Comparison of ENCODE assay signal across 8 cellular contexts in genomic region chr6:98832282-98833100, GRCh38. TPM values are rescaled to one million over a fixed set of nuclear protein-coding genes. Genes with fewer than 3 reads are reported as not detected.
A peak's percentile ranks its signal among the peaks of the same experiment; 100 is the strongest.
DNase-seq lines count a peak whose midpoint lies in the region; ATAC-seq and TF ChIP-seq lines count a peak whose summit lies in the region.

No MANE protein-coding gene starts in this region.

- H3K27ac ChIP-seq in left lung, result no peak overlapping the region
- H3K27ac ChIP-seq in suprapubic skin, result no peak overlapping the region

- H3K27me3 ChIP-seq in MG63 (peaks cover 55% of the 10 kb centered on the region), left lung (peaks cover 91 to 100% of the 10 kb centered on the region in 2 donors), suprapubic skin (peaks cover 96% of the 10 kb centered on the region)

- no peak for TF ChIP-seq POLR2A in suprapubic skin (IDR thresholded peaks at IDR 0.05)

- H3K36me3 ChIP-seq in MG63 (no peaks in the 10 kb centered on the region), left lung (no peaks in the 10 kb centered on the region), suprapubic skin (no peaks in the 10 kb centered on the region)

- whole genome bisulfite sequencing in suprapubic skin, result 0% methylated on average over 22 of the region's 61 CpGs

- H3K27ac Mint-ChIP-seq in central memory CD8-positive, alpha-beta T cell (ENCODE audit: low read depth), result no peak overlapping the region

- peak overlapping the region; percentile 89 for H3K4me3 Mint-ChIP-seq in central memory CD8-positive, alpha-beta T cell

- H3K27me3 Mint-ChIP-seq in central memory CD8-positive, alpha-beta T cell, result peaks cover 93% of the 10 kb centered on the region

- H3K9me3 ChIP-seq in MG63, result no peaks in the 10 kb centered on the region
- H3K9me3 ChIP-seq in left lung, result no peaks in the 10 kb centered on the region
- H3K9me3 ChIP-seq in suprapubic skin, result no peaks in the 10 kb centered on the region

- H3K9me3 Mint-ChIP-seq in central memory CD8-positive, alpha-beta T cell, result no peaks in the 10 kb centered on the region

- H3K4me1 Mint-ChIP-seq in central memory CD8-positive, alpha-beta T cell, result peaks cover 56% of the 10 kb centered on the region

- peak; percentile 20 for DNase-seq in DMS53 treated with DMSO at 0.1 percent for 48 hours (lab: John Stamatoyannopoulos, UW; ENCODE audit: unreplicated experiment)
- DNase-seq in MG63, result peak; percentile 79
- no peak for DNase-seq in central memory CD8-positive, alpha-beta T cell (ENCODE audit: low spot score in 2 of 2)
- DNase-seq in left lung, result peak in 1 of 2 donors; percentile 80
- no peak for DNase-seq in suprapubic skin (ENCODE audit: low spot score in 2 of 2)
- no peak for DNase-seq in DMS153 (lab: John Stamatoyannopoulos, UW)
- DNase-seq in SKM-1 treated with dmso at 0.1 percent for 144 hours (lab: John Stamatoyannopoulos, UW; ENCODE audit: unreplicated experiment), result no peak

- peaks cover 12 to 49% of the 10 kb centered on the region in 2 donors for H3K4me1 ChIP-seq in left lung
- H3K4me1 ChIP-seq in suprapubic skin, result peaks cover 60% of the 10 kb centered on the region

- intact Hi-C loops in left lung (cut with DNase I), result no loop called here

- peaks cover 18% of the 10 kb centered on the region for H3K36me3 Mint-ChIP-seq in central memory CD8-positive, alpha-beta T cell (ENCODE audit: insufficient read depth)

- no peak for ATAC-seq in central memory CD8-positive, alpha-beta T cell (replicated peaks; ENCODE audit: extremely low read depth, poor library complexity, severe bottlenecking)
- ATAC-seq in left lung (peak; percentile 30), HG03354 (IDR thresholded peaks at IDR 0.05; ENCODE audit: poor library complexity, severe bottlenecking, unreplicated experiment) (no peak)

- TF ChIP-seq CTCF in left lung (IDR thresholded peaks at IDR 0.05), result no peak
- TF ChIP-seq CTCF in suprapubic skin (IDR thresholded peaks at IDR 0.05), result no peak

- H3K4me3 ChIP-seq in MG63 (peak overlapping the region; percentile 46), left lung (peak overlapping the region in 1 of 2 donors; percentile 49), suprapubic skin (peak overlapping the region; percentile 62)

- no peak for TF ChIP-seq EP300 in suprapubic skin (IDR thresholded peaks at IDR 0.05)

RNA-seq across cellular contexts. Expression of gene POU3F2, which starts 1.9 kb away (rescaled TPM):
- 0.30 TPM in 1 of 2 replicates, not detected in the other for total RNA-seq in MG63 (2014; rRNA removed; shearing (Covaris generic); ENCODE audit: low replicate concordance)
- not detected for total RNA-seq in left lung
- not detected for total RNA-seq in suprapubic skin

Comparison
In these comparisons a context has a peak if more than half of its experiments do, and no peak if none do; other contexts are left out.
1. DNase-seq: peak in DMS53 treated with DMSO at 0.1 percent for 48 hours (single experiment) and MG63 (single experiment); none in central memory CD8-positive, alpha-beta T cell (0 of 2), suprapubic skin (0 of 2), DMS153 (single experiment) and SKM-1 treated with dmso at 0.1 percent for 144 hours (single experiment).